Comparison of ENCODE assay signal across 11 cellular contexts in the genomic region with DNA sequence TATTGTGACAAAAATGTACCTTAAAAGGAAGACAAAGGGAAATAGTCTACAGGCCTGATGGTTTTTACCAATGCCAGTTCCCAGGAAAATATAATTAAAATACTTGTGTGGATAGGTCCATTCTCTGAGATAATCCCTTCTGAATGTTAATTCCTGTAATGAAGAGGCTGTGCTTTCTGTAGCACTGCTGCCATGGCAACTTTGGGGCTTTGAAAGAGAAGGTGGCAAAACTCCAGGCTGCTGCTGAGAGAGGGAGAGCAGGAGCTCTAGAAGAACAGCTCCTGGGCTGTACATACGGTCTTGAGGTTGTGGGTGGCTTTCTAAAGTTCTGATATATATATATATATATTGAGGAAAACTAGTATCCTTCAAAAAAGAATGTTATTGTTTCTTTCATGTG.
DNase-seq lines count a peak whose midpoint lies in the region; ATAC-seq and TF ChIP-seq lines count a peak whose summit lies in the region.
"Had no signal": no experiment of that assay in that cellular context is flagged by ENCODE, and none has a peak within 500 bp of the region (broad histone marks: within the 10 kb centered on the region; RNA-seq: fewer than 3 reads in every experiment).

No MANE protein-coding gene starts in this region.

- no peak for TF ChIP-seq CTCF in neural crest cell (conservative IDR thresholded peaks at IDR 0.05)

- H3K9me3 ChIP-seq in endocrine pancreas (ENCODE audit: control insufficient read depth, low read length), result no peaks in the 10 kb centered on the region

- no peak overlapping the region for H3K9ac ChIP-seq in endocrine pancreas (ENCODE audit: control insufficient read depth, insufficient read depth, low read length)

- ATAC-seq in GM21390 (IDR thresholded peaks at IDR 0.05; ENCODE audit: unreplicated experiment), result no peak
- ATAC-seq: stimulated activated naive CD8-positive, alpha-beta T cell treated with anti-CD3 and anti-CD28 coated beads, Interleukin-15, Interleukin-2, amounts not matched to agents 100 U/mL and 50 U/mL, for 24 hours had no signal

- no peaks in the 10 kb centered on the region for H3K9me3 Mint-ChIP-seq in neural crest cell
- H3K9me3 Mint-ChIP-seq in activated CD4-positive, alpha-beta memory T cell treated with anti-CD3 and anti-CD28 coated beads, Interleukin-2, amount 10 ng/mL, durations not matched to agents 7 days and 5 days, result no peaks in the 10 kb centered on the region
- H3K9me3 Mint-ChIP-seq: naive B cell had no signal

- no peaks in the 10 kb centered on the region for H3K36me3 ChIP-seq in endocrine pancreas (ENCODE audit: control insufficient read depth, insufficient read depth, low read length)

- CTCF ChIA-PET in activated CD4-positive, alpha-beta memory T cell treated with anti-CD3 and anti-CD28 coated beads, Interleukin-2, amount 10 ng/mL, durations not matched to agents 7 days and 5 days (lab: Charles Lee), result no interaction called here

- DNase-seq in DMS79 (lab: John Stamatoyannopoulos, UW), result peak; percentile 0
- DNase-seq in NCI-H446 (lab: John Stamatoyannopoulos, UW), result peak; percentile 56 to 69
- DNase-seq in neural crest cell (ENCODE audit: low read depth, low spot score), result no peak
- no peak for DNase-seq in activated CD4-positive, alpha-beta memory T cell treated with anti-CD3 and anti-CD28 coated beads, Interleukin-2, amount 10 ng/mL, durations not matched to agents 7 days and 5 days
- no peak for DNase-seq in effector CD4-positive, alpha-beta T cell
- no peak for DNase-seq in NCI-H2227 treated with DMSO at 0.1 percent for 48 hours (lab: John Stamatoyannopoulos, UW)
- DNase-seq: naive B cell; stimulated activated naive CD8-positive, alpha-beta T cell treated with anti-CD3 and anti-CD28 coated beads, Interleukin-15, Interleukin-2, amounts not matched to agents 100 U/mL and 50 U/mL, for 24 hours; T-helper 1 cell had no signal

- H3K36me3 Mint-ChIP-seq in neural crest cell (ENCODE audit: low read depth), result peaks cover 4% of the 10 kb centered on the region
- no peaks in the 10 kb centered on the region for H3K36me3 Mint-ChIP-seq in activated CD4-positive, alpha-beta memory T cell treated with anti-CD3 and anti-CD28 coated beads, Interleukin-2, amount 10 ng/mL, durations not matched to agents 7 days and 5 days (ENCODE audit: low read depth)

- H3K4me1 ChIP-seq in endocrine pancreas (ENCODE audit: control insufficient read depth, insufficient read depth, low read length), result peaks cover 33% of the 10 kb centered on the region

- H3K4me3 ChIP-seq in endocrine pancreas (ENCODE audit: control insufficient read depth, insufficient read depth, low read length), result peak overlapping the region; percentile 62

- no peaks in the 10 kb centered on the region for H3K27me3 Mint-ChIP-seq in neural crest cell (ENCODE audit: low read depth)
- no peaks in the 10 kb centered on the region for H3K27me3 Mint-ChIP-seq in activated CD4-positive, alpha-beta memory T cell treated with anti-CD3 and anti-CD28 coated beads, Interleukin-2, amount 10 ng/mL, durations not matched to agents 7 days and 5 days
- H3K27me3 Mint-ChIP-seq: naive B cell had no signal

- peaks cover 28% of the 10 kb centered on the region for H3K4me1 Mint-ChIP-seq in neural crest cell
- H3K4me1 Mint-ChIP-seq in activated CD4-positive, alpha-beta memory T cell treated with anti-CD3 and anti-CD28 coated beads, Interleukin-2, amount 10 ng/mL, durations not matched to agents 7 days and 5 days, result no peaks in the 10 kb centered on the region
- H3K4me1 Mint-ChIP-seq: naive B cell had no signal

- H3K4me3 Mint-ChIP-seq in neural crest cell, result no peak overlapping the region
- no peak overlapping the region for H3K4me3 Mint-ChIP-seq in activated CD4-positive, alpha-beta memory T cell treated with anti-CD3 and anti-CD28 coated beads, Interleukin-2, amount 10 ng/mL, durations not matched to agents 7 days and 5 days
- H3K4me3 Mint-ChIP-seq: naive B cell had no signal

- POLR2A ChIA-PET in activated CD4-positive, alpha-beta memory T cell treated with anti-CD3 and anti-CD28 coated beads, Interleukin-2, amount 10 ng/mL, durations not matched to agents 7 days and 5 days (lab: Charles Lee), result no interaction called here

- H3K27me3 ChIP-seq in endocrine pancreas (ENCODE audit: control insufficient read depth, insufficient read depth, low read length), result no peaks in the 10 kb centered on the region

- H3K27ac Mint-ChIP-seq in neural crest cell (ENCODE audit: unreplicated experiment), result peak overlapping the region; percentile 90
- H3K27ac Mint-ChIP-seq in activated CD4-positive, alpha-beta memory T cell treated with anti-CD3 and anti-CD28 coated beads, Interleukin-2, amount 10 ng/mL, durations not matched to agents 7 days and 5 days, result no peak overlapping the region
- H3K27ac Mint-ChIP-seq: naive B cell had no signal

Comparison
In these comparisons a context has a peak if more than half of its experiments do, and no peak if none do; other contexts are left out.
1. DNase-seq: peak in DMS79 (single experiment) and NCI-H446 (2 of 2); none in neural crest cell (single experiment), activated CD4-positive, alpha-beta memory T cell treated with anti-CD3 and anti-CD28 coated beads, Interleukin-2, amount 10 ng/mL, durations not matched to agents 7 days and 5 days (single experiment), effector CD4-positive, alpha-beta T cell (single experiment) and NCI-H2227 treated with DMSO at 0.1 percent for 48 hours (single experiment).